24 cellular contexts compared by ENCODE assay signal in the genomic region with DNA sequence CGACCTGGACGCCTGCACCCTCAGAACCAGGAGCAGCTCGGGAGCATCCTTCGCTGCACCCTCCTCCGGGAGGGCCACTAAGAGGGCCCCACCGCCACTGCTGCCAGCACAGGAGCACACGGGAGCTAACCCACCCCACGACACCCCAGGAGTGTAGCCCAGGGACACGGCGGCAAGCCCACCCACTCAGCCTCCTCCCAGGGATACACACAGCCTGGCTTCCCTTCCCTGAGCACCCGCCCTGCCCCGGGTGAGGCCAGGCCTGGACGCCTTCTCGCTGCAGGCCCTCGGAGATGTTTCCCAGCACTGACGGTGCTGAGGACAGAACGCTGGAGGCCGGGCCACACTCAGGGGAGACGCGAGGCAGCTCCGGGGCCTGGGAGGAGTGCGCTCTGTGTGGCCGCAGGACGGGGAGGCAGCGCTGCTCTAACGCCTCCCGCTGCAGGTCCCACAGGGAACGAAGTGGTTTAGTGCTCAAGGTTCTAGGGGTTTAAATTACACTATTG.
"Had no signal": no experiment of that assay in that cellular context is flagged by ENCODE, and none has a peak within 500 bp of the region (broad histone marks: within the 10 kb centered on the region; RNA-seq: fewer than 3 reads in every experiment).

No MANE protein-coding gene starts in this region.

- H3K36me3 ChIP-seq: MG63 had no signal

- DNase-seq: IMR-90, Karpas-422, KG1, MG63, NCI-H1092, NCI-H1105 treated with DMSO at 0.1 percent for 48 hours, NCI-H1417 treated with DMSO at 0.1 percent for 48 hours, NCI-H146, NCI-H1694 treated with DMSO at 0.1 percent for 48 hours, NCI-H1930, NCI-H2081, NCI-H2107, NCI-H2227 treated with DMSO at 0.1 percent for 48 hours, NCI-H446, NCI-H510A, NCI-H524 treated with DMSO at 0.1 percent for 48 hours, NCI-H69, NCI-H774, RPMI8226, SHP77, SK-N-SH, SW 1271 had no signal

- H3K9me3 ChIP-seq: MG63, SK-N-SH had no signal

- H3K9ac ChIP-seq: SK-N-SH had no signal

- H3K27me3 ChIP-seq: MG63 had no signal

- FAIRE-seq: HepG2, RCC 7860 had no signal

- ATAC-seq: HepG2 had no signal

- H3K4me3 ChIP-seq: MG63 had no signal
